20 cellular contexts compared by ENCODE assay signal in genomic region chr16:53147500-53148065, GRCh38.
DNase-seq lines count a peak whose midpoint lies in the region; ATAC-seq, FAIRE-seq and TF ChIP-seq lines count a peak whose summit lies in the region.
"Had no signal": no experiment of that assay in that cellular context is flagged by ENCODE, and none has a peak within 500 bp of the region (broad histone marks: within the 10 kb centered on the region; RNA-seq: fewer than 3 reads in every experiment).

No MANE protein-coding gene starts in this region.

- H4K20me1 ChIP-seq in HepG2 (ENCODE audit: insufficient read depth, low read length) (no peaks in the 10 kb centered on the region; the same call in 1 of the 2 replicates), osteoblast (ENCODE audit: insufficient read depth, low read length) (peaks cover 9% of the 10 kb centered on the region)

- TF ChIP-seq EP300 in HepG2 (IDR thresholded peaks at IDR 0.05; ENCODE audit: low read depth in 2 of 2, low read length in 2 of 2): no peak
- TF ChIP-seq EP300 in HepG2 (CRISPR knock-in tag; IDR thresholded peaks at IDR 0.05; ENCODE audit: borderline replicate concordance): no peak

- BruUV-seq in HepG2 (replicated peaks; lab: Mats Ljungman, UMichigan): no TSS peak

- H2AFZ ChIP-seq in HepG2 (ENCODE audit: low read length) (no peak overlapping the region), osteoblast (ENCODE audit: low read length) (no peak overlapping the region)
- H2AFZ ChIP-seq: GM23248 had no signal

- CTCF ChIA-PET in HepG2 (lab: Yijun Ruan, JAX; ENCODE audit: low intra/inter-chr PET ratio, low total read pairs): no interaction called here

- no peak for FAIRE-seq in HepG2 (lab: Jason Lieb, UNC)
- FAIRE-seq: G401.6, HTR-8/SVneo had no signal

- H3K9me3 ChIP-seq in right lobe of liver: peaks cover 0 to 2% (median 0%) of the 10 kb centered on the region in 4 donors
- no peaks in the 10 kb centered on the region for H3K9me3 ChIP-seq in HepG2 (ENCODE audit: low read length)
- H3K9me3 ChIP-seq in osteoblast (ENCODE audit: low read depth, low read length): no peaks in the 10 kb centered on the region
- H3K9me3 ChIP-seq: Caco-2 had no signal

- H3K9ac ChIP-seq in HepG2 (ENCODE audit: insufficient read depth, low read depth, low read length): no peak overlapping the region
- H3K9ac ChIP-seq: GM23248 had no signal

- TF ChIP-seq RAD21 in HepG2 (CRISPR knock-in tag; IDR thresholded peaks at IDR 0.05): no peak

- no peaks in the 10 kb centered on the region for H3K27me3 ChIP-seq in right lobe of liver
- H3K27me3 ChIP-seq in HepG2 (ENCODE audit: control insufficient read depth in 1 of 2, insufficient read depth in 2 of 2, low read length in 2 of 2): no peaks in the 10 kb centered on the region
- no peaks in the 10 kb centered on the region for H3K27me3 ChIP-seq in osteoblast (ENCODE audit: insufficient read depth, low read length)

- no peak for TF ChIP-seq POLR2A in right lobe of liver (IDR thresholded peaks at IDR 0.05)
- TF ChIP-seq POLR2A in HepG2 (IDR thresholded peaks at IDR 0.05; ENCODE audit: insufficient read depth in 1 of 2, low read depth in 2 of 2, low read length in 2 of 2): no peak

- H3K36me3 ChIP-seq in right lobe of liver (no peaks in the 10 kb centered on the region), HepG2 (replicated peaks in 1 of 2; ENCODE audit: control insufficient read depth in 1 of 2, insufficient read depth in 2 of 2, low read length in 2 of 2) (no peaks in the 10 kb centered on the region), osteoblast (ENCODE audit: insufficient read depth, low read length) (no peaks in the 10 kb centered on the region)
- H3K36me3 ChIP-seq: HAP-1 had no signal

- H3K4me2 ChIP-seq in HepG2 (ENCODE audit: low read depth, low read length): no peak overlapping the region
- no peak overlapping the region for H3K4me2 ChIP-seq in osteoblast (ENCODE audit: insufficient read depth, low read length)

- H3K79me2 ChIP-seq in HepG2 (ENCODE audit: insufficient read depth, low read length) (peaks cover 35% of the 10 kb centered on the region), osteoblast (ENCODE audit: insufficient read depth, low read length) (peaks cover 86% of the 10 kb centered on the region)

- H3K27ac ChIP-seq in right lobe of liver: no peak overlapping the region
- H3K27ac ChIP-seq in HepG2 (ENCODE audit: extremely low read length, insufficient read depth, low read length): no peak overlapping the region
- H3K27ac ChIP-seq in epithelial cell of prostate: peak overlapping the region; percentile 33
- no peak overlapping the region for H3K27ac ChIP-seq in osteoblast (ENCODE audit: low read depth, low read length)
- H3K27ac ChIP-seq: GM23248 had no signal

- DNase-seq in right lobe of liver (no peak), HepG2 (ENCODE audit: low spot score) (no peak), epithelial cell of prostate (ENCODE audit: low read depth, low spot score) (peak; percentile 37), osteoblast (ENCODE audit: insufficient read length, low spot score, missing footprints) (peak; percentile 29), mucosa of gallbladder (ENCODE audit: low spot score) (no peak), GM19240 (ENCODE audit: insufficient read length, low spot score) (no peak)
- DNase-seq: Caco-2; GM23248; MM.1S; NCI-H1092; NCI-H146; NCI-H2081; NCI-H748 treated with DMSO at 0.1 percent for 48 hours; NK-92 treated with Interleukin-12 subunit alpha and Interleukin-12 subunit beta, amount 100 ng/mL, for 24 hours; SHP77 treated with DMSO at 0.1 percent for 48 hours had no signal

- in situ Hi-C loops in HepG2 (cut with HindIII; ENCODE audit: extremely low pct_ligation_motif_present, low pct_unique_long_range_greater_than_20kb): no loop called here

- H3K4me3 ChIP-seq in right lobe of liver (no peak overlapping the region), HepG2 (replicated peaks in 1 of 3; ENCODE audit: insufficient read depth in 1 of 3, low read depth in 2 of 3, low read length in 3 of 3) (no peak overlapping the region), osteoblast (ENCODE audit: insufficient read depth, low read length) (no peak overlapping the region)
- H3K4me3 ChIP-seq: GM23248, HAP-1 had no signal

- ATAC-seq in right lobe of liver (peak; percentile 28 to 69 (median 50)), HepG2 (no peak), GM21717 (IDR thresholded peaks at IDR 0.05; ENCODE audit: unreplicated experiment) (no peak), HG03439 (IDR thresholded peaks at IDR 0.05; ENCODE audit: unreplicated experiment) (no peak)

- intact Hi-C loops in right lobe of liver (cut with DNase I) (no loop called here), HepG2 (cut with micrococcal nuclease; ENCODE audit: unreplicated experiment) (no loop called here)

- no peak for TF ChIP-seq CTCF in right lobe of liver (IDR thresholded peaks at IDR 0.05)
- no peak for TF ChIP-seq CTCF in HepG2 (CRISPR knock-in tag; IDR thresholded peaks at IDR 0.05)
- TF ChIP-seq CTCF in osteoblast (IDR thresholded peaks at IDR 0.05; ENCODE audit: extremely low read depth, low read depth, low read length): no peak

- H3K4me1 ChIP-seq in right lobe of liver: peaks cover 0 to 8% (median 0%) of the 10 kb centered on the region in 4 donors
- H3K4me1 ChIP-seq in HepG2 (ENCODE audit: insufficient read depth, low read length): 0 out of 2 replicates have a peak, but pooled peaks cover 4% of the 10 kb centered on the region
- no peaks in the 10 kb centered on the region for H3K4me1 ChIP-seq in osteoblast (ENCODE audit: insufficient read depth, low read length)
- H3K4me1 ChIP-seq: HAP-1 had no signal

- POLR2A ChIA-PET in HepG2 (lab: Yijun Ruan, JAX): no interaction called here

- WGBS in right lobe of liver (ENCODE audit: insufficient coverage, low coverage, low lambda C conversion rate, missing lambda C conversion rate): 33% methylated on average over 3 of the region's 3 CpGs
- WGBS in HepG2 (ENCODE audit: low lambda C conversion rate): 81% methylated on average over 3 of the region's 3 CpGs

TF ChIP-seq in HepG2, 621 proteins besides CTCF, POLR2A, EP300 and RAD21 (continues in another document):
- TF ChIP-seq ZBTB40 (IDR thresholded peaks at IDR 0.05): no peak
- TF ChIP-seq ZBTB40 (CRISPR knock-in tag; IDR thresholded peaks at IDR 0.05): no peak
- no peak for TF ChIP-seq DMAP1 (CRISPR knock-in tag; IDR thresholded peaks at IDR 0.05)
- TF ChIP-seq THYN1 (CRISPR knock-in tag; IDR thresholded peaks at IDR 0.05; ENCODE audit: borderline replicate concordance, low read depth): no peak
- TF ChIP-seq ZFP1 (CRISPR knock-in tag; IDR thresholded peaks at IDR 0.05): no peak
- no peak for TF ChIP-seq POGZ (CRISPR knock-in tag; IDR thresholded peaks at IDR 0.05)

Comparison
In these comparisons a context has a peak if more than half of its experiments do, and no peak if none do; other contexts are left out.
1. ATAC-seq: peak in right lobe of liver (4 of 4); none in HepG2 (single experiment), GM21717 (single experiment) and HG03439 (single experiment).
2. DNase-seq: peak in epithelial cell of prostate (single experiment) and osteoblast (single experiment); none in right lobe of liver (0 of 3), HepG2 (single experiment), mucosa of gallbladder (single experiment) and GM19240 (single experiment).